Comparison of ENCODE assay signal across 16 cellular contexts in the genomic region with DNA sequence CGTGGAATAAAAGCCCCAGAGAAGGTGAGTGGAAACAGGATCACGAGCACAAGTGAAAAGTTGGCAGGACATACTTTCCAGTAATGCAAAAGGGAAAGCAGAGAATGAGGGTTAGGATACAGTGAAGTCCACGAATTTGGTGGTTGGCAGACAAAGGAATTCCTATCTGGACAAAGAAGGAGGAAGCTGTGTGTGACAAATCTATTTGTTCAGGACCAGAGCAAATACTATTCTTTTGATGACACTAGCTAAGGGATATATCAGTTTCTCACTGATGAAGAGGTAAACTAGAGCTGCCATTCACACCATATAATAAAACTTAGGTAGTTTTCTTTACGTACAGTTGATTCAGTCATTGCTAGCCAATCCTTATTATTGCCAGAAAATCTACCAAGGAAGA.
"Had no signal": no experiment of that assay in that cellular context is flagged by ENCODE, and none has a peak within 500 bp of the region (broad histone marks: within the 10 kb centered on the region; RNA-seq: fewer than 3 reads in every experiment).

No MANE protein-coding gene starts in this region.

- DNase-seq: Kasumi-1; MM.1S; NCI-H1092 treated with DMSO at 0.1 percent for 48 hours; NCI-H1436; NCI-H187; NCI-H2107; NCI-H2227 treated with DMSO at 0.1 percent for 48 hours; NCI-H524; NCI-H526 treated with DMSO at 0.1 percent for 48 hours; NK-92 treated with Interleukin-12 subunit alpha and Interleukin-12 subunit beta, amount 100 ng/mL, for 24 hours; PC-9; Peyer's patch; SHP77 treated with DMSO at 0.1 percent for 48 hours; SJCRH30; T-helper 1 cell; T-helper 17 cell had no signal
